ENCODE assay signal across 23 cellular contexts in genomic region chr15:79115971-79116370, GRCh38. TPM values are rescaled to one million over a fixed set of nuclear protein-coding genes. Genes with fewer than 3 reads are reported as not detected.
DNase-seq lines count a peak whose midpoint lies in the region; ATAC-seq, FAIRE-seq and TF ChIP-seq lines count a peak whose summit lies in the region.
"Had no signal": no experiment of that assay in that cellular context is flagged by ENCODE, and none has a peak within 500 bp of the region (broad histone marks: within the 10 kb centered on the region; RNA-seq: fewer than 3 reads in every experiment).

No MANE protein-coding gene starts in this region.

- H3K27ac ChIP-seq in K562 (ENCODE audit: extremely low read depth, low read depth, low read length), result no peak overlapping the region
- H3K27ac ChIP-seq in testis, result peak overlapping the region in 1 of 2 donors; percentile 64

- POLR2A ChIA-PET in K562 (lab: Yijun Ruan, JAX), result interaction anchor here (0.5 to 1.5 kb wide), 3 partner anchors 9 to 62 kb away, joined by 3 to 4 read pairs (median 4); no protein-coding TSS in a partner anchor

- no peak overlapping the region for H2AFZ ChIP-seq in K562 (ENCODE audit: low read depth, low read length)

- H3K27me3 ChIP-seq in K562 (ENCODE audit: control insufficient read depth in 2 of 2, insufficient read depth in 2 of 2, low read length in 2 of 2) (peaks cover 0 to 10% of the 10 kb centered on the region in 2 experiments; a peak in 2 of 5 replicates), testis (no peaks in the 10 kb centered on the region)
- H3K27me3 ChIP-seq: BE2C had no signal

- no peaks in the 10 kb centered on the region; a peak in 1 of 5 replicates for H3K4me1 ChIP-seq in K562 (replicated peaks in 1 of 2; ENCODE audit: control insufficient read depth in 2 of 2, insufficient read depth in 2 of 2, low read length in 2 of 2)
- peaks cover 12% of the 10 kb centered on the region for H3K4me1 ChIP-seq in testis
- H3K4me1 ChIP-seq: BE2C, HAP-1 had no signal

- H3K4me3 ChIP-seq in K562 (no peak overlapping the region), testis (no peak overlapping the region)
- H3K4me3 ChIP-seq: HAP-1 had no signal

- intact Hi-C loops in Right ventricle myocardium inferior (cut with DNase I), result no loop called here
- intact Hi-C loops in left ventricle myocardium superior (cut with micrococcal nuclease), result no loop called here
- intact Hi-C loops in K562 (cut with micrococcal nuclease), result no loop called here
- intact Hi-C loops in testis (cut with DNase I; ENCODE audit: low total_unique reads), result no loop called here

- H3K9me3 ChIP-seq in K562 (replicated peaks; ENCODE audit: control insufficient read depth, insufficient read depth, low read depth, low read length) (no peaks in the 10 kb centered on the region), testis (no peaks in the 10 kb centered on the region)
- H3K9me3 ChIP-seq: BE2C, HAP-1 had no signal

- in situ Hi-C loops in K562 (cut with MboI), result no loop called here

- no peaks in the 10 kb centered on the region for H4K20me1 ChIP-seq in K562 (replicated peaks; ENCODE audit: control insufficient read depth, insufficient read depth, low read length)

- BruUV-seq in K562 (replicated peaks; lab: Mats Ljungman, UMichigan), result no TSS peak

- FAIRE-seq in K562 (lab: Jason Lieb, UNC), result no peak
- FAIRE-seq: G401.6, RCC 7860 had no signal

- no peaks in the 10 kb centered on the region for H3K79me2 ChIP-seq in K562 (ENCODE audit: control insufficient read depth, insufficient read depth, low read length)

- no peaks in the 10 kb centered on the region for H3K9me1 ChIP-seq in K562 (ENCODE audit: control insufficient read depth, insufficient read depth, low read length)

- TF ChIP-seq RAD21 in K562 (CRISPR knock-in tag; conservative IDR thresholded peaks at IDR 0.05 in 1 of 2, IDR thresholded peaks at IDR 0.05 in 1 of 2), result no peak

- CTCF ChIA-PET in K562 (lab: Yijun Ruan, JAX; ENCODE audit: low intra/inter-chr PET ratio), result interaction anchor here (0.6 kb wide), 1 partner anchor 32 kb away, joined by 6 read pairs; no protein-coding TSS in a partner anchor

- no peak overlapping the region for H3K4me2 ChIP-seq in K562 (ENCODE audit: insufficient read depth, low read length)

- TF ChIP-seq EP300 in K562 (IDR thresholded peaks at IDR 0.05; ENCODE audit: low read length), result no peak

- TF ChIP-seq CTCF in K562 (IDR thresholded peaks at IDR 0.05 in 2 of 3, conservative IDR thresholded peaks at IDR 0.05 in 1 of 3; ENCODE audit: insufficient read depth in 2 of 3, low read depth in 1 of 3, low read length in 3 of 3) (no peak), testis (IDR thresholded peaks at IDR 0.05) (no peak)

- H3K36me3 ChIP-seq in K562 (ENCODE audit: control insufficient read depth, insufficient read depth, low read length) (no peaks in the 10 kb centered on the region), testis (ENCODE audit: low read depth, missing control alignments) (no peaks in the 10 kb centered on the region)
- H3K36me3 ChIP-seq: BE2C, HAP-1 had no signal

- WGBS in K562 (ENCODE audit: insufficient coverage, low coverage, missing lambda C conversion rate), result 2% methylated on average over 5 of the region's 5 CpGs
- WGBS in testis, 2 donors, result 25 to 29% methylated on average over 4 to 5 of the region's 5 CpGs

- TF ChIP-seq POLR2A in K562 (conservative IDR thresholded peaks at IDR 0.05) (no peak), testis (IDR thresholded peaks at IDR 0.05) (no peak)

- ATAC-seq in Right ventricle myocardium inferior (peak; percentile 37), left ventricle myocardium superior (no peak), K562 (no peak), GM18873 (IDR thresholded peaks at IDR 0.05; ENCODE audit: low FRiP score, unreplicated experiment) (no peak)

- H3K9ac ChIP-seq in K562 (ENCODE audit: insufficient read depth in 1 of 2, low read depth in 2 of 2, low read length in 2 of 2), result no peak overlapping the region

- no peak for DNase-seq in Right ventricle myocardium inferior (ENCODE audit: missing footprints)
- no peak for DNase-seq in left ventricle myocardium superior
- no peak for DNase-seq in K562 (ENCODE audit: extremely low read depth in 1 of 4, low spot score in 3 of 4)
- DNase-seq in midbrain (lab: John Stamatoyannopoulos, UW), result peak; percentile 31
- peak; percentile 55 for DNase-seq in testis
- no peak for DNase-seq in SKM-1 treated with dmso at 0.1 percent for 144 hours (lab: John Stamatoyannopoulos, UW; ENCODE audit: unreplicated experiment)
- DNase-seq in NCI-H524 treated with DMSO at 0.1 percent for 48 hours (lab: John Stamatoyannopoulos, UW), result no peak
- DNase-seq: BE2C; CD4-positive, CD25-positive, alpha-beta regulatory T cell; COR-L47; DMS 273 treated with DMSO at 0.1 percent for 48 hours; DND-41; NCI-H1105 treated with DMSO at 0.1 percent for 48 hours; NCI-H1694; NCI-H2081 treated with DMSO at 0.1 percent for 48 hours; NCI-H748 treated with DMSO at 0.1 percent for 48 hours; NK-92 treated with Interleukin-12 subunit alpha and Interleukin-12 subunit beta, amount 100 ng/mL, for 24 hours; SHP77 had no signal

TF ChIP-seq in K562, 482 proteins besides CTCF, POLR2A, EP300 and RAD21:
- TF ChIP-seq TCF7L2 (IDR thresholded peaks at IDR 0.05; ENCODE audit: low read depth, low read length), result no peak
- peak; percentile 67 for TF ChIP-seq EGR1 (conservative IDR thresholded peaks at IDR 0.05)
- peak; percentile 16; the same call in 1 of the 2 replicates for TF ChIP-seq VEZF1 (CRISPR knock-in tag; IDR thresholded peaks at IDR 0.05)

RNA-seq across cellular contexts. Expression of gene RASGRF1, which starts 25.4 kb away (rescaled TPM):
- total RNA-seq in Right ventricle myocardium inferior, result not detected
- not detected for total RNA-seq in left ventricle myocardium superior
- 0.46 and 0.53 TPM in 2 replicates for total RNA-seq in K562 (2011; cell fraction: chromatin; rRNA removed; ENCODE audit: low replicate concordance)
- 0.13 and 0.17 TPM in 2 replicates for total RNA-seq in K562 (2011; cell fraction: nucleolus; rRNA removed)
- total RNA-seq in K562 (2011; cell fraction: nucleoplasm; rRNA removed), result 1.5 TPM in 1 of 2 replicates, not detected in the other
- total RNA-seq in K562 (2014; rRNA removed), result not detected in 2 replicates
- total RNA-seq in K562 (2014; rRNA removed; fragmentation: Illumina TruSeq; extraction: Trizol), result 0.04 TPM in 1 of 2 replicates, not detected in the other
- 0.04 TPM in 2 replicates for total RNA-seq in K562 (2015; rRNA removed; fragmentation: Illumina TruSeq; extraction: Trizol)
- 0.58 TPM in 1 of 2 replicates, not detected in the other for total RNA-seq in K562 (2021)
- 0.03 and 0.07 TPM in 2 replicates for polyA plus RNA-seq in K562 (2011; rRNA removed)
- polyA plus RNA-seq in K562 (2011; cell fraction: cytosol; rRNA removed), result 0.03 and 0.07 TPM in 2 replicates
- 0.11 and 0.61 TPM in 2 replicates for polyA plus RNA-seq in K562 (2011; cell fraction: nucleus; rRNA removed)
- 0.08 and 0.22 TPM in 2 replicates for polyA plus RNA-seq in K562 (2012)
- 0.04 and 0.16 TPM in 2 replicates for polyA plus RNA-seq in K562 (2014; fragmentation: Illumina TruSeq; extraction: Trizol)
- polyA plus RNA-seq in K562 (2014; fragmentation: Nextera tagmentation; extraction: Ambion mirVana), result under 1 TPM; 0.03 to 0.06 TPM
- polyA plus RNA-seq in K562 (2014; rRNA removed), result 0.40 TPM in 1 of 2 replicates, not detected in the other
- 0.88 TPM in 1 of 2 replicates, not detected in the other for polyA minus RNA-seq in K562 (2011; rRNA and poly(A)+ RNA removed)
- not detected in 2 replicates for polyA minus RNA-seq in K562 (2011; cell fraction: cytosol; rRNA and poly(A)+ RNA removed)
- 0.27 TPM in 1 of 2 replicates, not detected in the other for polyA minus RNA-seq in K562 (2011; cell fraction: nucleus; rRNA and poly(A)+ RNA removed)
- total RNA-seq in testis, result 1 to 10 TPM; 2.6 to 3.1 TPM
- polyA plus RNA-seq in testis (ENCODE audit: insufficient read depth, low read depth, low replicate concordance), result 3.3 TPM
- total RNA-seq: CD4-positive, CD25-positive, alpha-beta regulatory T cell; NCI-H460 had no signal
- polyA plus RNA-seq: CD4-positive, CD25-positive, alpha-beta regulatory T cell had no signal

Comparison
In these comparisons a context has a peak if more than half of its experiments do, and no peak if none do; other contexts are left out.
1. DNase-seq: peak in midbrain (single experiment) and testis (single experiment); none in Right ventricle myocardium inferior (single experiment), left ventricle myocardium superior (single experiment), K562 (0 of 4), SKM-1 treated with dmso at 0.1 percent for 144 hours (single experiment) and NCI-H524 treated with DMSO at 0.1 percent for 48 hours (single experiment).